In genomic region chr1:174726167-174726879, GRCh38 we compare ENCODE assay signal across 9 cellular contexts.
DNase-seq lines count a peak whose midpoint lies in the region; ATAC-seq, FAIRE-seq and TF ChIP-seq lines count a peak whose summit lies in the region.
"Had no signal": no experiment of that assay in that cellular context is flagged by ENCODE, and none has a peak within 500 bp of the region (broad histone marks: within the 10 kb centered on the region; RNA-seq: fewer than 3 reads in every experiment).

No MANE protein-coding gene starts in this region.

- no peaks in the 10 kb centered on the region for H3K36me3 ChIP-seq in aorta (ENCODE audit: control insufficient read depth in 1 of 2, insufficient read depth in 2 of 2, low read length in 1 of 2)
- H3K36me3 ChIP-seq: BLaER1 treated with 17β-estradiol and CSF1 and Interleukin-3, amounts not matched to agents 10 nM and 100 nM had no signal

- no peaks in the 10 kb centered on the region for H3K9me3 ChIP-seq in aorta (ENCODE audit: control insufficient read depth, low read length)
- H3K9me3 ChIP-seq: BLaER1 treated with 17β-estradiol and CSF1 and Interleukin-3, amounts not matched to agents 10 nM and 100 nM had no signal

- no peak for TF ChIP-seq POLR2A in GM12892 (IDR thresholded peaks at IDR 0.05; ENCODE audit: low read depth, low read length)

- no peaks in the 10 kb centered on the region for H3K4me1 ChIP-seq in aorta (ENCODE audit: control insufficient read depth in 1 of 2, insufficient read depth in 2 of 2, low read length in 2 of 2)

- no peaks in the 10 kb centered on the region for H3K27me3 ChIP-seq in dorsolateral prefrontal cortex
- no peaks in the 10 kb centered on the region for H3K27me3 ChIP-seq in aorta (ENCODE audit: control insufficient read depth in 1 of 2, insufficient read depth in 2 of 2, low read length in 1 of 2)
- H3K27me3 ChIP-seq: BLaER1 treated with 17β-estradiol and CSF1 and Interleukin-3, amounts not matched to agents 10 nM and 100 nM had no signal

- intact Hi-C loops in dorsolateral prefrontal cortex (cut with DNase I) (loop anchor here (2.0 to 5.0 kb wide), 2 partner anchors 464 kb away; no protein-coding TSS in a partner anchor), aorta (cut with DNase I) (loop anchor here in 1 of 2 donors (5.0 kb wide), 1 partner anchor 464 kb away; no protein-coding TSS in a partner anchor)

- no peak for ATAC-seq in aorta (ENCODE audit: low FRiP score)

- DNase-seq in NCI-H1105 treated with DMSO at 0.1 percent for 48 hours (lab: John Stamatoyannopoulos, UW) (peak; percentile 24), NCI-H1105 (lab: John Stamatoyannopoulos, UW) (no peak), NCI-H2171 (lab: John Stamatoyannopoulos, UW) (peak; percentile 15), dorsolateral prefrontal cortex (no peak), putamen (ENCODE audit: low spot score) (peak; percentile 34), NCI-H774 (lab: John Stamatoyannopoulos, UW) (no peak), GM12892 (ENCODE audit: insufficient read length) (no peak), aorta (no peak)

- H3K27ac ChIP-seq in dorsolateral prefrontal cortex = no peak overlapping the region
- H3K27ac ChIP-seq in aorta (ENCODE audit: low read depth in 1 of 2, low read length in 2 of 2) = no peak overlapping the region
- H3K27ac ChIP-seq: BLaER1 treated with 17β-estradiol and CSF1 and Interleukin-3, amounts not matched to agents 10 nM and 100 nM had no signal

- H3K4me3 ChIP-seq in dorsolateral prefrontal cortex (no peak overlapping the region), aorta (ENCODE audit: low read length in 2 of 2) (no peak overlapping the region)
- H3K4me3 ChIP-seq: BLaER1 treated with 17β-estradiol and CSF1 and Interleukin-3, amounts not matched to agents 10 nM and 100 nM had no signal

- 48% methylated on average over 2 of the region's 2 CpGs for WGBS in aorta, 2 donors

- TF ChIP-seq CTCF in dorsolateral prefrontal cortex (IDR thresholded peaks at IDR 0.05 in 54 of 56, conservative IDR thresholded peaks at IDR 0.05 in 2 of 56; ENCODE audit: low read depth in 1 of 56, partially characterized antibody in 56 of 56) = peak; percentile 58 to 89 (median 76)

- no peak for FAIRE-seq in GM12892 (lab: Jason Lieb, UNC)

Comparison
In these comparisons a context has a peak if more than half of its experiments do, and no peak if none do; other contexts are left out.
1. DNase-seq: peak in NCI-H1105 treated with DMSO at 0.1 percent for 48 hours (single experiment), NCI-H2171 (single experiment) and putamen (single experiment); none in NCI-H1105 (single experiment), dorsolateral prefrontal cortex (0 of 10), NCI-H774 (single experiment), GM12892 (single experiment) and aorta (0 of 2).